In genomic region chr1:163046071-163046470, GRCh38 we compare ENCODE assay signal across 21 cellular contexts. TPM values are rescaled to one million over a fixed set of nuclear protein-coding genes. Genes with fewer than 3 reads are reported as not detected.
DNase-seq lines count a peak whose midpoint lies in the region; ATAC-seq, FAIRE-seq and TF ChIP-seq lines count a peak whose summit lies in the region.
"Had no signal": no experiment of that assay in that cellular context is flagged by ENCODE, and none has a peak within 500 bp of the region (broad histone marks: within the 10 kb centered on the region; RNA-seq: fewer than 3 reads in every experiment).

No MANE protein-coding gene starts in this region.

- no peak for DNase-seq in D721Med (ENCODE audit: insufficient read length, low spot score)
- peak; percentile 11 for DNase-seq in PC-3
- peak; percentile 35 for DNase-seq in fibroblast of gingiva (ENCODE audit: low read depth)
- no peak for DNase-seq in nephron progenitor cell
- DNase-seq in prostate gland (ENCODE audit: low spot score), result no peak
- DNase-seq: activated CD4-positive, alpha-beta T cell treated with anti-CD3 and anti-CD28 coated beads, Interleukin-2, amount 50 U/mL, for 1 hour; activated CD8-positive, alpha-beta memory T cell treated with anti-CD3 and anti-CD28 coated beads, Interleukin-2, amount 50 U/mL, for 48 hours; activated gamma-delta T cell; amygdala; endodermal cell; left lung; NCI-H1105 treated with DMSO at 0.1 percent for 48 hours; NCI-H2171 treated with DMSO at 0.1 percent for 48 hours; NCI-H82; Peyer's patch; right lobe of liver; stimulated activated naive CD8-positive, alpha-beta T cell treated with anti-CD3 and anti-CD28 coated beads, Interleukin-15, Interleukin-2, amounts not matched to agents 100 U/mL and 50 U/mL, for 24 hours had no signal

- no peak overlapping the region for H3K4me3 Mint-ChIP-seq in nephron progenitor cell
- H3K4me3 Mint-ChIP-seq: endodermal cell had no signal

- CTCF ChIA-PET in PC-3 (lab: Charles Lee), result no interaction called here

- H3K9me3 Mint-ChIP-seq in nephron progenitor cell, result peaks cover 6% of the 10 kb centered on the region
- H3K9me3 Mint-ChIP-seq: endodermal cell had no signal

- H3K36me3 ChIP-seq in PC-3 (ENCODE audit: low read depth, low read length), result no peaks in the 10 kb centered on the region
- H3K36me3 ChIP-seq in prostate gland, result no peaks in the 10 kb centered on the region
- H3K36me3 ChIP-seq: left lung, neutrophil, Peyer's patch, right lobe of liver had no signal

- peak overlapping the region; percentile 82 for H3K27ac Mint-ChIP-seq in nephron progenitor cell
- H3K27ac Mint-ChIP-seq: endodermal cell had no signal

- no peak overlapping the region for H3K4me2 ChIP-seq in PC-3 (ENCODE audit: low read length)

- 9% methylated on average over 1 of the region's 1 CpG for WGBS in prostate gland

- peaks cover 48% of the 10 kb centered on the region for H3K4me1 Mint-ChIP-seq in nephron progenitor cell
- H3K4me1 Mint-ChIP-seq: endodermal cell had no signal

- H2AFZ ChIP-seq in PC-3 (ENCODE audit: low read length), result no peak overlapping the region

- TF ChIP-seq CTCF in D721Med (IDR thresholded peaks at IDR 0.05; ENCODE audit: insufficient read depth, missing control alignments), result no peak
- no peak for TF ChIP-seq CTCF in PC-3 (conservative IDR thresholded peaks at IDR 0.05; ENCODE audit: low read depth, low read length)
- no peak for TF ChIP-seq CTCF in nephron progenitor cell (IDR thresholded peaks at IDR 0.05)
- no peak for TF ChIP-seq CTCF in prostate gland (IDR thresholded peaks at IDR 0.05)

- no peaks in the 10 kb centered on the region for H3F3A ChIP-seq in PC-3 (ENCODE audit: low read length, unreplicated experiment)

- H3K79me2 ChIP-seq in PC-3 (ENCODE audit: low read length), result no peaks in the 10 kb centered on the region

- peaks cover 3% of the 10 kb centered on the region for H3K27me3 Mint-ChIP-seq in nephron progenitor cell (ENCODE audit: low read depth, poor library complexity)

- POLR2A ChIA-PET in PC-3 (lab: Charles Lee; ENCODE audit: unreplicated experiment), result no interaction called here

- no peak overlapping the region for H3K9ac ChIP-seq in PC-3 (ENCODE audit: low read length)

- ATAC-seq in PC-3, result no peak
- no peak for ATAC-seq in GM19463 (IDR thresholded peaks at IDR 0.05; ENCODE audit: unreplicated experiment)
- no peak for ATAC-seq in GM18867 (IDR thresholded peaks at IDR 0.05; ENCODE audit: unreplicated experiment)
- ATAC-seq in HG03457 (IDR thresholded peaks at IDR 0.05; ENCODE audit: unreplicated experiment), result no peak
- ATAC-seq: left lung; right lobe of liver; stimulated activated naive CD8-positive, alpha-beta T cell treated with anti-CD3 and anti-CD28 coated beads, Interleukin-15, Interleukin-2, amounts not matched to agents 100 U/mL and 50 U/mL, for 24 hours had no signal

- intact Hi-C loops in PC-3 (cut with micrococcal nuclease), result no loop called here
- intact Hi-C loops in prostate gland (cut with DNase I), result no loop called here

- no peaks in the 10 kb centered on the region for H3K9me3 ChIP-seq in PC-3 (ENCODE audit: low read length)
- H3K9me3 ChIP-seq in prostate gland, result no peaks in the 10 kb centered on the region
- H3K9me3 ChIP-seq: left lung, neutrophil, Peyer's patch, right lobe of liver had no signal

- FAIRE-seq in D721Med (lab: Jason Lieb, UNC), result peak; percentile 25

- no peaks in the 10 kb centered on the region for H3K36me3 Mint-ChIP-seq in nephron progenitor cell (ENCODE audit: low read depth)

- no peaks in the 10 kb centered on the region for H3K27me3 ChIP-seq in PC-3 (ENCODE audit: low read length)
- H3K27me3 ChIP-seq in prostate gland (replicated peaks; ENCODE audit: insufficient read depth), result no peaks in the 10 kb centered on the region
- H3K27me3 ChIP-seq: left lung, neutrophil, Peyer's patch, right lobe of liver had no signal

- TF ChIP-seq POLR2A in prostate gland (IDR thresholded peaks at IDR 0.05), result no peak

- H3K9me2 ChIP-seq in PC-3 (replicated peaks; ENCODE audit: low read length), result no peaks in the 10 kb centered on the region

- H3K4me1 ChIP-seq in PC-3 (ENCODE audit: insufficient read depth, low read length), result no peaks in the 10 kb centered on the region
- no peaks in the 10 kb centered on the region for H3K4me1 ChIP-seq in prostate gland (replicated peaks)
- H3K4me1 ChIP-seq: left lung, Peyer's patch, right lobe of liver had no signal

- H3K4me3 ChIP-seq in PC-3 (ENCODE audit: low read length) (no peak overlapping the region), prostate gland (no peak overlapping the region)
- H3K4me3 ChIP-seq: left lung, Peyer's patch, right lobe of liver had no signal

- no peak overlapping the region for H3K27ac ChIP-seq in PC-3 (ENCODE audit: low read length)
- no peak overlapping the region for H3K27ac ChIP-seq in prostate gland
- H3K27ac ChIP-seq: left lung, neutrophil, Peyer's patch, right lobe of liver had no signal

- BruUV-seq in PC-3 (replicated peaks; lab: Mats Ljungman, UMichigan), result no TSS peak

- no peaks in the 10 kb centered on the region for H4K20me1 ChIP-seq in PC-3 (ENCODE audit: low read length)

RNA-seq across cellular contexts. Expression of gene RGS4, which starts 23.1 kb away (rescaled TPM):
- total RNA-seq in PC-3 (2014; rRNA removed) (6.0 and 16.6 TPM in 2 replicates), prostate gland (10 to 100 TPM in 1 of 2 donors, 1 to 10 TPM in 1; 3.0 to 11.1 TPM)

Comparison
In these comparisons a context has a peak if more than half of its experiments do, and no peak if none do; other contexts are left out.
1. DNase-seq: peak in PC-3 (single experiment) and fibroblast of gingiva (single experiment); none in D721Med (single experiment), nephron progenitor cell (single experiment) and prostate gland (single experiment).